ENCODE assay signal across 23 cellular contexts in genomic region chr15:51111061-51111460, GRCh38. TPM values are rescaled to one million over a fixed set of nuclear protein-coding genes. Genes with fewer than 3 reads are reported as not detected.
"Had no signal": no experiment of that assay in that cellular context is flagged by ENCODE, and none has a peak within 500 bp of the region (broad histone marks: within the 10 kb centered on the region; RNA-seq: fewer than 3 reads in every experiment).

No MANE protein-coding gene starts in this region.

- H3K27ac ChIP-seq: gastrocnemius medialis, lower lobe of right lung, parathyroid adenoma, right lobe of liver, suprapubic skin, thyroid gland had no signal

- H3K4me3 ChIP-seq: gastrocnemius medialis, lower lobe of right lung, right lobe of liver, suprapubic skin, thyroid gland had no signal

- DNase-seq: cortex of kidney; effector memory CD8-positive, alpha-beta T cell; gastrocnemius medialis; left ventricle myocardium superior; lower lobe of right lung; natural killer cell; occipital lobe; right lobe of liver; small intestine; stimulated activated CD4-positive, alpha-beta T cell treated with anti-CD3 and anti-CD28 coated beads, Interleukin-1b, Interleukin-23, amount 100 ng/mL, for 48 hours; stimulated activated CD4-positive, alpha-beta T cell treated with anti-CD3 and anti-CD28 coated beads, Interleukin-4, amount 100 ng/mL, for 1 hour; stimulated activated CD8-positive, alpha-beta memory T cell treated with anti-CD3 and anti-CD28 coated beads, Interleukin-4, amount 100 ng/mL, for 48 hours; stimulated activated naive CD4-positive, alpha-beta T cell; stimulated activated naive CD8-positive, alpha-beta T cell treated with anti-CD3 and anti-CD28 coated beads, Interleukin-15, amount 100 ng/mL, for 72 hours; thyroid gland had no signal

- H3K9me3 ChIP-seq: gastrocnemius medialis, lower lobe of right lung, right lobe of liver, suprapubic skin, thyroid gland had no signal

- H2AFZ ChIP-seq: parathyroid adenoma had no signal

- H3K9ac ChIP-seq: parathyroid adenoma had no signal

- H3K4me1 Mint-ChIP-seq: memory B cell; natural killer cell; stimulated activated naive CD8-positive, alpha-beta T cell treated with anti-CD3 and anti-CD28 coated beads, Interleukin-15, amount 100 ng/mL, for 72 hours had no signal

- ATAC-seq: effector memory CD8-positive, alpha-beta T cell; gastrocnemius medialis; left ventricle myocardium superior; lower lobe of right lung; natural killer cell; stimulated activated naive CD8-positive, alpha-beta T cell treated with anti-CD3 and anti-CD28 coated beads, Interleukin-15, amount 100 ng/mL, for 72 hours had no signal

- H3K36me3 ChIP-seq: gastrocnemius medialis, lower lobe of right lung, right lobe of liver, suprapubic skin, thyroid gland had no signal

- H3K9me3 Mint-ChIP-seq: effector memory CD8-positive, alpha-beta T cell; memory B cell; natural killer cell; stimulated activated naive CD8-positive, alpha-beta T cell treated with anti-CD3 and anti-CD28 coated beads, Interleukin-15, amount 100 ng/mL, for 72 hours; type B pancreatic cell had no signal

- H3K79me2 ChIP-seq: parathyroid adenoma had no signal

- H3K27ac Mint-ChIP-seq: effector memory CD8-positive, alpha-beta T cell; memory B cell; natural killer cell; progenitor cell of endocrine pancreas; type B pancreatic cell had no signal

- H3K36me3 Mint-ChIP-seq: memory B cell, natural killer cell, type B pancreatic cell had no signal

- FAIRE-seq: endometrium, keratinocyte, small intestine, urothelium cell line had no signal

- H3K4me3 Mint-ChIP-seq: effector memory CD8-positive, alpha-beta T cell; memory B cell; natural killer cell; stimulated activated naive CD8-positive, alpha-beta T cell treated with anti-CD3 and anti-CD28 coated beads, Interleukin-15, amount 100 ng/mL, for 72 hours; type B pancreatic cell had no signal

- H3K4me1 ChIP-seq: lower lobe of right lung, parathyroid adenoma, right lobe of liver, thyroid gland had no signal

- H3K27me3 ChIP-seq: gastrocnemius medialis, right lobe of liver, suprapubic skin, thyroid gland had no signal

RNA-seq across cellular contexts. Expression of gene TNFAIP8L3, which starts 16.4 kb away (rescaled TPM):
- total RNA-seq: natural killer cell, progenitor cell of endocrine pancreas had no signal
